In the genomic region with DNA sequence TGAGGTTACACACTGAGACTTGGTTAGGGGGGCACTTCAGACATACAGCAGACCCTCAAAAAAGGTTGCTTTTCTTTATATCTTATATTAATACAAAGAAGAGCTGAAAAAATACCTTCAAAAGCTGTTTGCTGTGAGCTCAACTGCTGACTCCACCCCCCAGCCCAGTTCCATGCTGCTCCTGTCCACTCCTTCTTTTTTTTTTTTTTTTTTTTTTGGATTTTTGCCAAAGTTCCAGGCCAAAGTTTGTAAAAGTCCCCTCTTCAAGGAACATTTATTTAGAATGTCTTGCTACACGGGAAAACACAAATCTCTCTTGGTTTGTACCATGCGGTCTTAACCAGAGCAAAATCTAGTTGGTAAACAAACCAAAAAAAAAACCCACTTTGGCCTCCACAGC, we compare ENCODE assay signal across 1 cellular context.
TF ChIP-seq lines count a peak whose summit lies in the region.

No MANE protein-coding gene starts in this region.

TF ChIP-seq in SK-N-SH treated with all-trans-retinoic acid at 6 μM for 48 hours, 23 proteins besides CTCF, POLR2A, EP300 and RAD21 (continued from another document):
- TF ChIP-seq, protein P1, sequence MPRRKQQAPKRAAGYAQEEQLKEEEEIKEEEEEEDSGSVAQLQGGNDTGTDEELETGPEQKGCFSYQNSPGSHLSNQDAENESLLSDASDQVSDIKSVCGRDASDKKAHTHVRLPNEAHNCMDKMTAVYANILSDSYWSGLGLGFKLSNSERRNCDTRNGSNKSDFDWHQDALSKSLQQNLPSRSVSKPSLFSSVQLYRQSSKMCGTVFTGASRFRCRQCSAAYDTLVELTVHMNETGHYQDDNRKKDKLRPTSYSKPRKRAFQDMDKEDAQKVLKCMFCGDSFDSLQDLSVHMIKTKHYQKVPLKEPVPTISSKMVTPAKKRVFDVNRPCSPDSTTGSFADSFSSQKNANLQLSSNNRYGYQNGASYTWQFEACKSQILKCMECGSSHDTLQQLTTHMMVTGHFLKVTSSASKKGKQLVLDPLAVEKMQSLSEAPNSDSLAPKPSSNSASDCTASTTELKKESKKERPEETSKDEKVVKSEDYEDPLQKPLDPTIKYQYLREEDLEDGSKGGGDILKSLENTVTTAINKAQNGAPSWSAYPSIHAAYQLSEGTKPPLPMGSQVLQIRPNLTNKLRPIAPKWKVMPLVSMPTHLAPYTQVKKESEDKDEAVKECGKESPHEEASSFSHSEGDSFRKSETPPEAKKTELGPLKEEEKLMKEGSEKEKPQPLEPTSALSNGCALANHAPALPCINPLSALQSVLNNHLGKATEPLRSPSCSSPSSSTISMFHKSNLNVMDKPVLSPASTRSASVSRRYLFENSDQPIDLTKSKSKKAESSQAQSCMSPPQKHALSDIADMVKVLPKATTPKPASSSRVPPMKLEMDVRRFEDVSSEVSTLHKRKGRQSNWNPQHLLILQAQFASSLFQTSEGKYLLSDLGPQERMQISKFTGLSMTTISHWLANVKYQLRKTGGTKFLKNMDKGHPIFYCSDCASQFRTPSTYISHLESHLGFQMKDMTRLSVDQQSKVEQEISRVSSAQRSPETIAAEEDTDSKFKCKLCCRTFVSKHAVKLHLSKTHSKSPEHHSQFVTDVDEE (CRISPR knock-in tag; IDR thresholded peaks at IDR 0.05) = no peak
- no peak for TF ChIP-seq RARB (CRISPR knock-in tag; IDR thresholded peaks at IDR 0.05)
- no peak for TF ChIP-seq TCF4 (CRISPR knock-in tag; IDR thresholded peaks at IDR 0.05; ENCODE audit: borderline replicate concordance)
- TF ChIP-seq CSDC2 (CRISPR knock-in tag; IDR thresholded peaks at IDR 0.05) = no peak
- no peak for TF ChIP-seq GLIS3 (CRISPR knock-in tag; IDR thresholded peaks at IDR 0.05)
